In the genomic region with DNA sequence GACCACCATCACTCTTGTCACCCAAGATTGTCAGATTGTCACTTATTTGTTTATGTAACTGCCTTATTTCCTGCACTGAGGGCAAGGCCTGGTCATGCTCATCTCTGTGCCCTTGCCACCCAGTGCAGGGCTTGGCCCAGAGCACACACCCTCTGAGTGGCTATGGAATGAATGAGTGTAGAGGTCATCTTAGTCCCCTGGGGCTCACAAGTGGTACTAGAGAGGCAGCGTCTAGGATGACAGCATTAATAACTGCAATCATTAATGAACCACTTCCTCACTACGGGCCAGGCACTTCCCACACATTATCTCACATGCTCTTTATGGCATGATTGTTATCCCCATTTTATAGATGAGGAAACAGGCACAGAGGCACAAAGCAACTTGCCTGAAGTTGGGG, we compare ENCODE assay signal across 16 cellular contexts.
DNase-seq lines count a peak whose midpoint lies in the region; ATAC-seq and TF ChIP-seq lines count a peak whose summit lies in the region.
"Had no signal": no experiment of that assay in that cellular context is flagged by ENCODE, and none has a peak within 500 bp of the region (broad histone marks: within the 10 kb centered on the region; RNA-seq: fewer than 3 reads in every experiment).

No MANE protein-coding gene starts in this region.

- no peak overlapping the region for H3K4me3 Mint-ChIP-seq in stimulated activated effector memory CD8-positive, alpha-beta T cell treated with anti-CD3 and anti-CD28 coated beads, Interleukin-12 subunit alpha, Interleukin-12 subunit beta, amount 100 ng/mL, for 72 hours
- H3K4me3 Mint-ChIP-seq in Caco-2 (ENCODE audit: unreplicated experiment), result no peak overlapping the region

- H4K20me1 ChIP-seq in HCT116 (ENCODE audit: insufficient read depth), result no peaks in the 10 kb centered on the region

- no peak overlapping the region for H3K27ac ChIP-seq in HCT116 (ENCODE audit: low read depth, low read length)
- no peak overlapping the region for H3K27ac ChIP-seq in gastrocnemius medialis
- H3K27ac ChIP-seq: heart right ventricle, testis had no signal

- H2AFZ ChIP-seq in HCT116 (ENCODE audit: low read depth, low read length, poor library complexity, severe bottlenecking), result no peak overlapping the region

- POLR2A ChIA-PET in HCT116 (lab: Charles Lee) (no interaction called here), Caco-2 (lab: Charles Lee) (no interaction called here)

- H3K27me3 Mint-ChIP-seq in Caco-2 (ENCODE audit: insufficient read depth, unreplicated experiment), result no peaks in the 10 kb centered on the region

- no peaks in the 10 kb centered on the region for H3K79me2 ChIP-seq in HCT116 (ENCODE audit: insufficient read depth, low read length)

- no peak overlapping the region for H3K9ac ChIP-seq in HCT116 (ENCODE audit: low read length)

- ATAC-seq in HCT116 (peak; percentile 57), left colon (peak; percentile 70), gastrocnemius medialis (no peak)
- no peak for ATAC-seq in stimulated activated effector memory CD8-positive, alpha-beta T cell treated with anti-CD3 and anti-CD28 coated beads, Interleukin-12 subunit alpha, Interleukin-12 subunit beta, amount 100 ng/mL, for 72 hours
- ATAC-seq in stimulated activated naive CD8-positive, alpha-beta T cell treated with anti-CD3 and anti-CD28 coated beads, Interleukin-15, Interleukin-2, amounts not matched to agents 100 U/mL and 50 U/mL, for 24 hours, result no peak

- H3K36me3 Mint-ChIP-seq in stimulated activated effector memory CD8-positive, alpha-beta T cell treated with anti-CD3 and anti-CD28 coated beads, Interleukin-12 subunit alpha, Interleukin-12 subunit beta, amount 100 ng/mL, for 72 hours, result no peaks in the 10 kb centered on the region
- no peaks in the 10 kb centered on the region for H3K36me3 Mint-ChIP-seq in Caco-2 (ENCODE audit: insufficient read depth, unreplicated experiment)

- BruUV-seq in HCT116 (replicated peaks; lab: Mats Ljungman, UMichigan) (no TSS peak), Caco-2 (replicated peaks; lab: Mats Ljungman, UMichigan) (no TSS peak)

- peaks cover 3 to 12% of the 10 kb centered on the region in 2 experiments; a peak in 2 of 4 replicates for H3K4me1 ChIP-seq in HCT116 (ENCODE audit: control insufficient read depth in 1 of 2, insufficient read depth in 2 of 2, low read length in 2 of 2)
- no peaks in the 10 kb centered on the region for H3K4me1 ChIP-seq in gastrocnemius medialis
- H3K4me1 ChIP-seq in Caco-2, result no peaks in the 10 kb centered on the region

- H3K4me1 Mint-ChIP-seq in stimulated activated effector memory CD8-positive, alpha-beta T cell treated with anti-CD3 and anti-CD28 coated beads, Interleukin-12 subunit alpha, Interleukin-12 subunit beta, amount 100 ng/mL, for 72 hours, result no peaks in the 10 kb centered on the region
- H3K4me1 Mint-ChIP-seq in Caco-2 (ENCODE audit: low read depth, unreplicated experiment), result no peaks in the 10 kb centered on the region

- RAD21 ChIA-PET in HCT116 (lab: Charles Lee; ENCODE audit: low non-redundant PET in 1 of 2, low total read pairs in 2 of 2, uncharacterized antibody in 2 of 2, unreplicated experiment in 2 of 2), result no interaction called here

- intact Hi-C loops in HCT116 (cut with micrococcal nuclease), result no loop called here
- intact Hi-C loops in left colon (cut with DNase I, micrococcal nuclease), result no loop called here
- intact Hi-C loops in gastrocnemius medialis (cut with DNase I; ENCODE audit: low total_unique reads), result no loop called here
- intact Hi-C loops in Caco-2 (cut with micrococcal nuclease; ENCODE audit: unreplicated experiment), result no loop called here

- in situ Hi-C loops in gastrocnemius medialis (cut with MboI; ENCODE audit: low sequenced_read_pairs in 4 of 4), result no loop called here

- H3K27me3 ChIP-seq in HCT116 (ENCODE audit: insufficient read depth, low read length) (no peaks in the 10 kb centered on the region), MG63 (no peaks in the 10 kb centered on the region), gastrocnemius medialis (no peaks in the 10 kb centered on the region), Caco-2 (replicated peaks; ENCODE audit: control insufficient read depth, insufficient read depth, low read length) (no peaks in the 10 kb centered on the region)
- H3K27me3 ChIP-seq: heart right ventricle, testis had no signal

- no peak overlapping the region for H3K27ac Mint-ChIP-seq in stimulated activated effector memory CD8-positive, alpha-beta T cell treated with anti-CD3 and anti-CD28 coated beads, Interleukin-12 subunit alpha, Interleukin-12 subunit beta, amount 100 ng/mL, for 72 hours
- H3K27ac Mint-ChIP-seq in Caco-2 (ENCODE audit: unreplicated experiment), result no peak overlapping the region

- TF ChIP-seq CTCF in HCT116 (IDR thresholded peaks at IDR 0.05 in 2 of 3, conservative IDR thresholded peaks at IDR 0.05 in 1 of 3; ENCODE audit: borderline replicate concordance in 1 of 3, insufficient read depth in 1 of 3, low read depth in 2 of 3, low read length in 2 of 3) (no peak), gastrocnemius medialis (IDR thresholded peaks at IDR 0.05 in 4 of 5, conservative IDR thresholded peaks at IDR 0.05 in 1 of 5) (no peak), Caco-2 (IDR thresholded peaks at IDR 0.05; ENCODE audit: insufficient read depth in 1 of 2, low read depth in 1 of 2, low read length in 1 of 2, severe bottlenecking in 1 of 2, unreplicated experiment in 1 of 2) (no peak)

- H3K4me2 ChIP-seq in HCT116 (ENCODE audit: low read length), result no peak overlapping the region

- TF ChIP-seq POLR2A in HCT116 (IDR thresholded peaks at IDR 0.05; ENCODE audit: borderline replicate concordance, extremely low read depth, insufficient read depth, insufficient read length), result no peak
- no peak for TF ChIP-seq POLR2A in gastrocnemius medialis (IDR thresholded peaks at IDR 0.05)

- H3K4me3 ChIP-seq in HCT116 (replicated peaks in 1 of 2; ENCODE audit: low read depth in 1 of 2, low read length in 2 of 2), result no peak overlapping the region
- H3K4me3 ChIP-seq in MG63, result no peak overlapping the region
- H3K4me3 ChIP-seq in gastrocnemius medialis, result no peak overlapping the region
- no peak overlapping the region for H3K4me3 ChIP-seq in Caco-2 (ENCODE audit: low read depth, low read length)
- H3K4me3 ChIP-seq: heart right ventricle, testis had no signal

- H3K36me3 ChIP-seq in HCT116 (ENCODE audit: control insufficient read depth in 1 of 2, insufficient read depth in 2 of 2, low read length in 2 of 2) (no peaks in the 10 kb centered on the region), MG63 (no peaks in the 10 kb centered on the region), gastrocnemius medialis (no peaks in the 10 kb centered on the region), Caco-2 (ENCODE audit: control insufficient read depth, insufficient read depth, low read length) (no peaks in the 10 kb centered on the region)
- H3K36me3 ChIP-seq: heart right ventricle had no signal

- no peak for TF ChIP-seq RAD21 in HCT116 (IDR thresholded peaks at IDR 0.05; ENCODE audit: low read depth)

- no peaks in the 10 kb centered on the region for H3K9me2 ChIP-seq in HCT116 (ENCODE audit: insufficient read depth)

- CTCF ChIA-PET in HCT116 (lab: Charles Lee), result no interaction called here
- CTCF ChIA-PET in Caco-2 (lab: Charles Lee), result no interaction called here

- H3K9me3 Mint-ChIP-seq in stimulated activated effector memory CD8-positive, alpha-beta T cell treated with anti-CD3 and anti-CD28 coated beads, Interleukin-12 subunit alpha, Interleukin-12 subunit beta, amount 100 ng/mL, for 72 hours, result no peaks in the 10 kb centered on the region
- no peaks in the 10 kb centered on the region for H3K9me3 Mint-ChIP-seq in Caco-2 (ENCODE audit: unreplicated experiment)

- no peaks in the 10 kb centered on the region for H3K9me3 ChIP-seq in HCT116 (ENCODE audit: control insufficient read depth in 1 of 2, insufficient read depth in 1 of 2, low read depth in 1 of 2, low read length in 2 of 2)
- peaks cover 14% of the 10 kb centered on the region for H3K9me3 ChIP-seq in MG63
- no peaks in the 10 kb centered on the region for H3K9me3 ChIP-seq in gastrocnemius medialis
- peaks cover 4% of the 10 kb centered on the region for H3K9me3 ChIP-seq in Caco-2
- H3K9me3 ChIP-seq: testis had no signal

- DNase-seq in EL (peak; percentile 41), HCT116 (ENCODE audit: low read depth, low spot score) (no peak), MG63 (peak; percentile 36), left colon (no peak), gastrocnemius medialis (no peak), Caco-2 (no peak)
- DNase-seq in stimulated activated effector memory CD8-positive, alpha-beta T cell treated with anti-CD3 and anti-CD28 coated beads, Interleukin-12 subunit alpha, Interleukin-12 subunit beta, amount 100 ng/mL, for 72 hours (ENCODE audit: low spot score in 2 of 2), result no peak
- DNase-seq in stimulated activated naive CD8-positive, alpha-beta T cell treated with anti-CD3 and anti-CD28 coated beads, Interleukin-15, Interleukin-2, amounts not matched to agents 100 U/mL and 50 U/mL, for 24 hours, result no peak
- DNase-seq: activated CD4-positive, CD25-positive, alpha-beta regulatory T cell treated with anti-CD3 and anti-CD28 coated beads, Interleukin-2, amount 50 U/mL, for 72 hours; activated T-cell treated with anti-CD3 and anti-CD28 coated beads, Interleukin-2, amount 50 U/mL, for 1 hour; DMS53; heart right ventricle; NCI-H1105 treated with DMSO at 0.1 percent for 48 hours; NCI-H510A; SW 1271; testis had no signal

TF ChIP-seq in HCT116, 20 proteins besides CTCF, POLR2A, EP300 and RAD21 (continues in another document):
- TF ChIP-seq EZH2phosphoT487 (IDR thresholded peaks at IDR 0.05; ENCODE audit: borderline replicate concordance), result no peak
- TF ChIP-seq ZFX (IDR thresholded peaks at IDR 0.05), result no peak
- no peak for TF ChIP-seq CBX3 (IDR thresholded peaks at IDR 0.05; ENCODE audit: low read depth)
- TF ChIP-seq, protein P1, sequence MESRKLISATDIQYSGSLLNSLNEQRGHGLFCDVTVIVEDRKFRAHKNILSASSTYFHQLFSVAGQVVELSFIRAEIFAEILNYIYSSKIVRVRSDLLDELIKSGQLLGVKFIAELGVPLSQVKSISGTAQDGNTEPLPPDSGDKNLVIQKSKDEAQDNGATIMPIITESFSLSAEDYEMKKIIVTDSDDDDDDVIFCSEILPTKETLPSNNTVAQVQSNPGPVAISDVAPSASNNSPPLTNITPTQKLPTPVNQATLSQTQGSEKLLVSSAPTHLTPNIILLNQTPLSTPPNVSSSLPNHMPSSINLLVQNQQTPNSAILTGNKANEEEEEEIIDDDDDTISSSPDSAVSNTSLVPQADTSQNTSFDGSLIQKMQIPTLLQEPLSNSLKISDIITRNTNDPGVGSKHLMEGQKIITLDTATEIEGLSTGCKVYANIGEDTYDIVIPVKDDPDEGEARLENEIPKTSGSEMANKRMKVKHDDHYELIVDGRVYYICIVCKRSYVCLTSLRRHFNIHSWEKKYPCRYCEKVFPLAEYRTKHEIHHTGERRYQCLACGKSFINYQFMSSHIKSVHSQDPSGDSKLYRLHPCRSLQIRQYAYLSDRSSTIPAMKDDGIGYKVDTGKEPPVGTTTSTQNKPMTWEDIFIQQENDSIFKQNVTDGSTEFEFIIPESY (IDR thresholded peaks at IDR 0.05; ENCODE audit: extremely low read depth, insufficient replicate concordance, low read length), result no peak
- TF ChIP-seq, protein P2, sequence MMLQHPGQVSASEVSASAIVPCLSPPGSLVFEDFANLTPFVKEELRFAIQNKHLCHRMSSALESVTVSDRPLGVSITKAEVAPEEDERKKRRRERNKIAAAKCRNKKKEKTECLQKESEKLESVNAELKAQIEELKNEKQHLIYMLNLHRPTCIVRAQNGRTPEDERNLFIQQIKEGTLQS (IDR thresholded peaks at IDR 0.05), result no peak

Comparison
In these comparisons a context has a peak if more than half of its experiments do, and no peak if none do; other contexts are left out.
1. DNase-seq: peak in EL (single experiment) and MG63 (single experiment); none in HCT116 (single experiment), left colon (0 of 2), stimulated activated effector memory CD8-positive, alpha-beta T cell treated with anti-CD3 and anti-CD28 coated beads, Interleukin-12 subunit alpha, Interleukin-12 subunit beta, amount 100 ng/mL, for 72 hours (0 of 2), stimulated activated naive CD8-positive, alpha-beta T cell treated with anti-CD3 and anti-CD28 coated beads, Interleukin-15, Interleukin-2, amounts not matched to agents 100 U/mL and 50 U/mL, for 24 hours (single experiment), gastrocnemius medialis (0 of 2) and Caco-2 (0 of 2).
2. ATAC-seq: peak in HCT116 (single experiment) and left colon (single experiment); none in stimulated activated effector memory CD8-positive, alpha-beta T cell treated with anti-CD3 and anti-CD28 coated beads, Interleukin-12 subunit alpha, Interleukin-12 subunit beta, amount 100 ng/mL, for 72 hours (single experiment), stimulated activated naive CD8-positive, alpha-beta T cell treated with anti-CD3 and anti-CD28 coated beads, Interleukin-15, Interleukin-2, amounts not matched to agents 100 U/mL and 50 U/mL, for 24 hours (single experiment) and gastrocnemius medialis (0 of 2).